In genomic region chr6:130178692-130179091, GRCh38 we compare ENCODE assay signal across 14 cellular contexts. TPM values are rescaled to one million over a fixed set of nuclear protein-coding genes. Genes with fewer than 3 reads are reported as not detected.
A peak's percentile ranks its signal among the peaks of the same experiment; 100 is the strongest.
DNase-seq lines count a peak whose midpoint lies in the region; ATAC-seq, FAIRE-seq and TF ChIP-seq lines count a peak whose summit lies in the region.
"Had no signal": no experiment of that assay in that cellular context is flagged by ENCODE, and none has a peak within 500 bp of the region (broad histone marks: within the 10 kb centered on the region; RNA-seq: fewer than 3 reads in every experiment).

No MANE protein-coding gene starts in this region.

- no peaks in the 10 kb centered on the region for H4K20me1 ChIP-seq in K562 (replicated peaks; ENCODE audit: control insufficient read depth, insufficient read depth, low read length)

- TF ChIP-seq RAD21 in K562 (CRISPR knock-in tag; conservative IDR thresholded peaks at IDR 0.05 in 1 of 2, IDR thresholded peaks at IDR 0.05 in 1 of 2) = no peak

- WGBS in K562 (ENCODE audit: insufficient coverage, low coverage, missing lambda C conversion rate) = 0% methylated on average over 1 of the region's 1 CpG

- H3K27me3 ChIP-seq in K562 (ENCODE audit: control insufficient read depth in 2 of 2, insufficient read depth in 2 of 2, low read length in 2 of 2) = peaks cover 2 to 10% of the 10 kb centered on the region in 2 experiments; a peak in 3 of 5 replicates
- H3K27me3 ChIP-seq in kidney epithelial cell (ENCODE audit: control insufficient read depth, insufficient read depth, low read length) = no peaks in the 10 kb centered on the region

- CTCF ChIA-PET in K562 (lab: Yijun Ruan, JAX; ENCODE audit: low intra/inter-chr PET ratio) = no interaction called here

- H3K4me3 ChIP-seq in K562 = no peak overlapping the region
- H3K4me3 ChIP-seq in kidney epithelial cell (ENCODE audit: low read depth, low read length) = no peak overlapping the region

- H3K9ac ChIP-seq in K562 (ENCODE audit: insufficient read depth in 1 of 2, low read depth in 2 of 2, low read length in 2 of 2) = no peak overlapping the region

- no peak overlapping the region for H3K27ac Mint-ChIP-seq in type B pancreatic cell
- H3K27ac Mint-ChIP-seq: activated T-cell treated with anti-CD3 and anti-CD28 coated beads, Interleukin-2, amount 50 U/mL, for 72 hours; CD8-positive, alpha-beta T cell had no signal

- H3K4me3 Mint-ChIP-seq in type B pancreatic cell = no peak overlapping the region
- H3K4me3 Mint-ChIP-seq: activated T-cell treated with anti-CD3 and anti-CD28 coated beads, Interleukin-2, amount 50 U/mL, for 72 hours; CD8-positive, alpha-beta T cell had no signal

- H3K27ac ChIP-seq in K562 (ENCODE audit: extremely low read depth, low read depth, low read length) = no peak overlapping the region

- peak; percentile 87 for ATAC-seq in K562
- ATAC-seq: CD8-positive, alpha-beta T cell had no signal

- POLR2A ChIA-PET in K562 (lab: Yijun Ruan, JAX) = interaction anchor here (0.6 kb wide), 2 partner anchors 9 to 87 kb away, joined by 3 read pairs; no protein-coding TSS in a partner anchor

- TF ChIP-seq CTCF in K562 (IDR thresholded peaks at IDR 0.05 in 2 of 3, conservative IDR thresholded peaks at IDR 0.05 in 1 of 3; ENCODE audit: insufficient read depth in 2 of 3, low read depth in 1 of 3, low read length in 3 of 3) = no peak
- TF ChIP-seq CTCF in kidney epithelial cell (IDR thresholded peaks at IDR 0.05; ENCODE audit: insufficient read depth, low read length, poor library complexity, severe bottlenecking) = no peak
- no peak for TF ChIP-seq CTCF in type B pancreatic cell (conservative IDR thresholded peaks at IDR 0.05)

- no peaks in the 10 kb centered on the region for H3K4me1 Mint-ChIP-seq in type B pancreatic cell (ENCODE audit: unreplicated experiment)

- no peaks in the 10 kb centered on the region for H3K36me3 ChIP-seq in K562 (ENCODE audit: control insufficient read depth, insufficient read depth, low read length)
- H3K36me3 ChIP-seq in kidney epithelial cell (ENCODE audit: control insufficient read depth, insufficient read depth, low read length) = no peaks in the 10 kb centered on the region

- intact Hi-C loops in K562 (cut with micrococcal nuclease) = no loop called here

- H3K36me3 Mint-ChIP-seq in type B pancreatic cell = no peaks in the 10 kb centered on the region

- TF ChIP-seq POLR2A in K562 (conservative IDR thresholded peaks at IDR 0.05) = no peak

- TF ChIP-seq EP300 in K562 (IDR thresholded peaks at IDR 0.05; ENCODE audit: low read length) = no peak

- DNase-seq in AG08395 (ENCODE audit: low spot score) = peak; percentile 83
- DNase-seq in HT1080 (ENCODE audit: low read depth) = peak; percentile 96
- peak in 2 of 4 experiments; percentile 34 to 40 for DNase-seq in K562 (ENCODE audit: extremely low read depth in 1 of 4, low spot score in 3 of 4)
- peak; percentile 84 for DNase-seq in kidney epithelial cell (ENCODE audit: low read depth)
- DNase-seq in type B pancreatic cell (ENCODE audit: extremely low spot score, unreplicated experiment) = no peak
- no peak for DNase-seq in activated CD8-positive, alpha-beta memory T cell treated with anti-CD3 and anti-CD28 coated beads for 24 hours
- DNase-seq in activated gamma-delta T cell treated with Interleukin-2 at 50 U/mL for 16 hours = no peak
- DNase-seq in NCI-H1417 treated with DMSO at 0.1 percent for 48 hours (lab: John Stamatoyannopoulos, UW) = no peak
- DNase-seq: activated T-cell treated with anti-CD3 and anti-CD28 coated beads, Interleukin-2, amount 50 U/mL, for 72 hours; CD8-positive, alpha-beta T cell; cortex of kidney; NCI-H82 had no signal

- no peaks in the 10 kb centered on the region for H3K27me3 Mint-ChIP-seq in type B pancreatic cell

- peak; percentile 83 for FAIRE-seq in K562 (lab: Jason Lieb, UNC)
- FAIRE-seq: islet of Langerhans had no signal

- H3K4me2 ChIP-seq in K562 (ENCODE audit: insufficient read depth, low read length) = no peak overlapping the region

- BruUV-seq in K562 (replicated peaks; lab: Mats Ljungman, UMichigan) = no TSS peak

- in situ Hi-C loops in K562 (cut with MboI) = no loop called here

- no peaks in the 10 kb centered on the region; a peak in 1 of 5 replicates for H3K4me1 ChIP-seq in K562 (replicated peaks in 1 of 2; ENCODE audit: control insufficient read depth in 2 of 2, insufficient read depth in 2 of 2, low read length in 2 of 2)

- no peaks in the 10 kb centered on the region for H3K9me3 ChIP-seq in K562 (replicated peaks; ENCODE audit: control insufficient read depth, insufficient read depth, low read depth, low read length)

- peaks cover 4% of the 10 kb centered on the region for H3K9me3 Mint-ChIP-seq in type B pancreatic cell
- H3K9me3 Mint-ChIP-seq: activated T-cell treated with anti-CD3 and anti-CD28 coated beads, Interleukin-2, amount 50 U/mL, for 72 hours; CD8-positive, alpha-beta T cell had no signal

- H3K9me1 ChIP-seq in K562 (ENCODE audit: control insufficient read depth, insufficient read depth, low read length) = no peaks in the 10 kb centered on the region

- no peak overlapping the region for H2AFZ ChIP-seq in K562 (ENCODE audit: low read depth, low read length)

- H3K79me2 ChIP-seq in K562 (ENCODE audit: control insufficient read depth, insufficient read depth, low read length) = no peaks in the 10 kb centered on the region

TF ChIP-seq in K562, 482 proteins besides CTCF, POLR2A, EP300 and RAD21 (continues in another document):
- TF ChIP-seq TEAD4 (IDR thresholded peaks at IDR 0.05; ENCODE audit: low read length) (peak; percentile 67), TEAD4 (CRISPR knock-in tag; IDR thresholded peaks at IDR 0.05; ENCODE audit: borderline replicate concordance) (no peak), KDM1A (IDR thresholded peaks at IDR 0.05) (peak in 1 of 2 experiments; percentile 61; a peak in 2 of 4 replicates), ARID4B (CRISPR knock-in tag; IDR thresholded peaks at IDR 0.05) (no peak), SMARCA4 (IDR thresholded peaks at IDR 0.05) (peak; percentile 62; the same call in 1 of the 2 replicates), FOSL1 (tag; conservative IDR thresholded peaks at IDR 0.05) (peak; percentile 88), SMARCE1 (IDR thresholded peaks at IDR 0.05) (0 out of 2 replicates have a peak, but pooled peaks have one; percentile 29), TEAD1 (CRISPR knock-in tag; IDR thresholded peaks at IDR 0.05) (peak in 1 of 2 experiments; percentile 48; a peak in 1 of 4 replicates), MAFG (tag; conservative IDR thresholded peaks at IDR 0.05) (no peak), CBFA2T2 (conservative IDR thresholded peaks at IDR 0.05) (no peak)

RNA-seq across cellular contexts. Expression of gene SAMD3, which starts 44.1 kb away (rescaled TPM):
- 3.8 and 5.0 TPM in 2 replicates for total RNA-seq in HT1080 (2014; rRNA removed; shearing (Covaris generic))
- polyA plus RNA-seq in HT1080 (2015; cell fraction: cytosol; rRNA removed) = 0.17 and 0.23 TPM in 2 replicates
- polyA plus RNA-seq in HT1080 (2015; cell fraction: nucleus; rRNA removed) = 0.43 and 0.77 TPM in 2 replicates
- total RNA-seq in K562 (2011; cell fraction: chromatin; rRNA removed; ENCODE audit: low replicate concordance) = not detected in 2 replicates
- total RNA-seq in K562 (2011; cell fraction: nucleolus; rRNA removed) = not detected in 2 replicates
- total RNA-seq in K562 (2011; cell fraction: nucleoplasm; rRNA removed) = not detected in 2 replicates
- total RNA-seq in K562 (2014; rRNA removed) (not detected in 2 replicates), K562 (2014; rRNA removed; fragmentation: Illumina TruSeq; extraction: Trizol) (not detected in 2 replicates), K562 (2015; rRNA removed; fragmentation: Illumina TruSeq; extraction: Trizol) (not detected in 2 replicates), K562 (2021) (0.29 TPM in 1 of 2 replicates, not detected in the other), kidney epithelial cell (0.07 TPM in 1 of 2 replicates, not detected in the other), type B pancreatic cell (ENCODE audit: low replicate concordance) (2.4 and 3.3 TPM in 2 replicates)
- polyA plus RNA-seq in K562 (2011; rRNA removed) (not detected in 2 replicates), K562 (2014; fragmentation: Illumina TruSeq; extraction: Trizol) (0.21 TPM in 1 of 2 replicates, not detected in the other), K562 (2014; fragmentation: Nextera tagmentation; extraction: Ambion mirVana) (under 1 TPM; 0.03 to 0.17 TPM), K562 (2014; rRNA removed) (0.19 TPM in 1 of 2 replicates, not detected in the other)
- not detected in 2 replicates for polyA plus RNA-seq in K562 (2011; cell fraction: cytosol; rRNA removed)
- not detected in 2 replicates for polyA plus RNA-seq in K562 (2011; cell fraction: nucleus; rRNA removed)
- 0.05 TPM in 1 of 2 replicates, not detected in the other for polyA plus RNA-seq in K562 (2012)
- polyA minus RNA-seq in K562 (2011; rRNA and poly(A)+ RNA removed) = not detected in 2 replicates
- polyA minus RNA-seq in K562 (2011; cell fraction: cytosol; rRNA and poly(A)+ RNA removed) = not detected in 2 replicates
- polyA minus RNA-seq in K562 (2011; cell fraction: nucleus; rRNA and poly(A)+ RNA removed) = not detected in 2 replicates
- total RNA-seq: pulmonary artery endothelial cell had no signal

Comparison
In these comparisons a context has a peak if more than half of its experiments do, and no peak if none do; other contexts are left out.
1. DNase-seq: peak in AG08395 (single experiment), HT1080 (single experiment) and kidney epithelial cell (single experiment); none in type B pancreatic cell (single experiment), activated CD8-positive, alpha-beta memory T cell treated with anti-CD3 and anti-CD28 coated beads for 24 hours (single experiment), activated gamma-delta T cell treated with Interleukin-2 at 50 U/mL for 16 hours (single experiment) and NCI-H1417 treated with DMSO at 0.1 percent for 48 hours (single experiment).